9 cellular contexts compared by ENCODE assay signal in genomic region chr17:48908853-48909394, GRCh38. TPM values are rescaled to one million over a fixed set of nuclear protein-coding genes. Genes with fewer than 3 reads are reported as not detected.
DNase-seq lines count a peak whose midpoint lies in the region; ATAC-seq and TF ChIP-seq lines count a peak whose summit lies in the region.
"Had no signal": no experiment of that assay in that cellular context is flagged by ENCODE, and none has a peak within 500 bp of the region (broad histone marks: within the 10 kb centered on the region; RNA-seq: fewer than 3 reads in every experiment).

No MANE protein-coding gene starts in this region.

- TF ChIP-seq EP300 in Ishikawa (IDR thresholded peaks at IDR 0.05; ENCODE audit: borderline replicate concordance) = no peak

- peak overlapping the region; percentile 87 for H3K4me3 Mint-ChIP-seq in activated T-helper 2 cell treated with anti-CD3 and anti-CD28 coated beads, Interferon-gamma antibody, Interleukin-2, Interleukin-4, amounts not matched to agents 10 μg/mL and 5 μg/mL and 100 μg/mL, durations not matched to agents 14 hours and 24 hours and 36 hours (ENCODE audit: low read depth)
- peak overlapping the region; percentile 96 for H3K4me3 Mint-ChIP-seq in nephron progenitor cell
- peak overlapping the region; percentile 97 for H3K4me3 Mint-ChIP-seq in stimulated activated naive CD8-positive, alpha-beta T cell treated with anti-CD3 and anti-CD28 coated beads, Interleukin-15, Interleukin-2, amounts not matched to agents 100 ng/mL and 50 ng/mL, for 24 hours

- peak; percentile 92 for DNase-seq in CMK (ENCODE audit: low read depth)
- DNase-seq in Peyer's patch = peak; percentile 77 to 91 (median 85)
- peak; percentile 77 for DNase-seq in activated T-helper 2 cell treated with anti-CD3 and anti-CD28 coated beads, Interferon-gamma antibody, Interleukin-2, Interleukin-4, amounts not matched to agents 10 μg/mL and 5 μg/mL and 100 μg/mL, durations not matched to agents 14 hours and 24 hours and 36 hours (ENCODE audit: low spot score)
- DNase-seq in fibroblast of pulmonary artery (ENCODE audit: low read depth) = peak; percentile 87
- peak; percentile 97 for DNase-seq in nephron progenitor cell

- H3K36me3 Mint-ChIP-seq in activated T-helper 2 cell treated with anti-CD3 and anti-CD28 coated beads, Interferon-gamma antibody, Interleukin-2, Interleukin-4, amounts not matched to agents 10 μg/mL and 5 μg/mL and 100 μg/mL, durations not matched to agents 14 hours and 24 hours and 36 hours (ENCODE audit: low read depth) = peaks cover 49% of the 10 kb centered on the region
- H3K36me3 Mint-ChIP-seq in nephron progenitor cell (ENCODE audit: low read depth) = peaks cover 30% of the 10 kb centered on the region
- peaks cover 47% of the 10 kb centered on the region for H3K36me3 Mint-ChIP-seq in stimulated activated naive CD8-positive, alpha-beta T cell treated with anti-CD3 and anti-CD28 coated beads, Interleukin-15, Interleukin-2, amounts not matched to agents 100 ng/mL and 50 ng/mL, for 24 hours (ENCODE audit: low read depth)

- peaks cover 0 to 26% (median 0%) of the 10 kb centered on the region in 3 donors for H3K36me3 ChIP-seq in Peyer's patch

- intact Hi-C loops in activated T-helper 2 cell treated with anti-CD3 and anti-CD28 coated beads, Interferon-gamma antibody, Interleukin-2, Interleukin-4, amounts not matched to agents 10 μg/mL and 5 μg/mL and 100 μg/mL, durations not matched to agents 14 hours and 24 hours and 36 hours (cut with micrococcal nuclease) = loop anchor here (1.0 to 10.0 kb wide), 2 partner anchors 17 to 286 kb away; partner anchors contain the start of gene ATP5MC1

- no peaks in the 10 kb centered on the region for H3K27me3 ChIP-seq in Peyer's patch

- no peak for TF ChIP-seq POLR2A in Peyer's patch (IDR thresholded peaks at IDR 0.05)

- H3K9me3 Mint-ChIP-seq in activated T-helper 2 cell treated with anti-CD3 and anti-CD28 coated beads, Interferon-gamma antibody, Interleukin-2, Interleukin-4, amounts not matched to agents 10 μg/mL and 5 μg/mL and 100 μg/mL, durations not matched to agents 14 hours and 24 hours and 36 hours = no peaks in the 10 kb centered on the region
- no peaks in the 10 kb centered on the region for H3K9me3 Mint-ChIP-seq in nephron progenitor cell
- H3K9me3 Mint-ChIP-seq in stimulated activated naive CD8-positive, alpha-beta T cell treated with anti-CD3 and anti-CD28 coated beads, Interleukin-15, Interleukin-2, amounts not matched to agents 100 ng/mL and 50 ng/mL, for 24 hours = no peaks in the 10 kb centered on the region

- no peak for TF ChIP-seq RAD21 in Ishikawa (IDR thresholded peaks at IDR 0.05; ENCODE audit: low read depth)

- H3K27ac ChIP-seq in Peyer's patch = peak overlapping the region; percentile 90 to 97 (median 94)

- peaks cover 0 to 28% (median 11%) of the 10 kb centered on the region in 4 donors for H3K4me1 ChIP-seq in Peyer's patch

- peak; percentile 22 for ATAC-seq in GM21526 (IDR thresholded peaks at IDR 0.05; ENCODE audit: low FRiP score, unreplicated experiment)

- peak overlapping the region; percentile 90 to 100 (median 96) for H3K4me3 ChIP-seq in Peyer's patch
- peak overlapping the region; percentile 63 for H3K4me3 ChIP-seq in fibroblast of pulmonary artery (replicated peaks; ENCODE audit: low read depth, low read length)

- peak overlapping the region; percentile 79 for H3K27ac Mint-ChIP-seq in activated T-helper 2 cell treated with anti-CD3 and anti-CD28 coated beads, Interferon-gamma antibody, Interleukin-2, Interleukin-4, amounts not matched to agents 10 μg/mL and 5 μg/mL and 100 μg/mL, durations not matched to agents 14 hours and 24 hours and 36 hours
- H3K27ac Mint-ChIP-seq in nephron progenitor cell = peak overlapping the region; percentile 74
- peak overlapping the region; percentile 98 for H3K27ac Mint-ChIP-seq in stimulated activated naive CD8-positive, alpha-beta T cell treated with anti-CD3 and anti-CD28 coated beads, Interleukin-15, Interleukin-2, amounts not matched to agents 100 ng/mL and 50 ng/mL, for 24 hours

- peaks cover 43% of the 10 kb centered on the region for H3K4me1 Mint-ChIP-seq in activated T-helper 2 cell treated with anti-CD3 and anti-CD28 coated beads, Interferon-gamma antibody, Interleukin-2, Interleukin-4, amounts not matched to agents 10 μg/mL and 5 μg/mL and 100 μg/mL, durations not matched to agents 14 hours and 24 hours and 36 hours (ENCODE audit: low read depth)
- peaks cover 58% of the 10 kb centered on the region for H3K4me1 Mint-ChIP-seq in nephron progenitor cell
- peaks cover 57% of the 10 kb centered on the region for H3K4me1 Mint-ChIP-seq in stimulated activated naive CD8-positive, alpha-beta T cell treated with anti-CD3 and anti-CD28 coated beads, Interleukin-15, Interleukin-2, amounts not matched to agents 100 ng/mL and 50 ng/mL, for 24 hours (ENCODE audit: low read depth)

- TF ChIP-seq CTCF in Peyer's patch (IDR thresholded peaks at IDR 0.05) (no peak), fibroblast of pulmonary artery (IDR thresholded peaks at IDR 0.05; ENCODE audit: low read length, missing control alignments) (no peak), nephron progenitor cell (IDR thresholded peaks at IDR 0.05) (no peak)

- no peaks in the 10 kb centered on the region for H3K9me3 ChIP-seq in Peyer's patch

- H3K27me3 Mint-ChIP-seq in activated T-helper 2 cell treated with anti-CD3 and anti-CD28 coated beads, Interferon-gamma antibody, Interleukin-2, Interleukin-4, amounts not matched to agents 10 μg/mL and 5 μg/mL and 100 μg/mL, durations not matched to agents 14 hours and 24 hours and 36 hours (ENCODE audit: low read depth) = no peaks in the 10 kb centered on the region
- no peaks in the 10 kb centered on the region for H3K27me3 Mint-ChIP-seq in nephron progenitor cell (ENCODE audit: low read depth, poor library complexity)
- no peaks in the 10 kb centered on the region for H3K27me3 Mint-ChIP-seq in stimulated activated naive CD8-positive, alpha-beta T cell treated with anti-CD3 and anti-CD28 coated beads, Interleukin-15, Interleukin-2, amounts not matched to agents 100 ng/mL and 50 ng/mL, for 24 hours

TF ChIP-seq in Ishikawa, 13 proteins besides CTCF, POLR2A, EP300 and RAD21:
- no peak for TF ChIP-seq TCF12 (IDR thresholded peaks at IDR 0.05; ENCODE audit: low read depth)
- 0 out of 2 replicates have a peak, but pooled peaks have one; percentile 17 for TF ChIP-seq EGR1 (IDR thresholded peaks at IDR 0.05)

RNA-seq across cellular contexts. Expression of gene UBE2Z, which starts 0.7 kb away (rescaled TPM):
- 10 to 100 TPM; 42.9 to 58.0 (median 49.8) TPM for total RNA-seq in Peyer's patch
- 81.3 and 85.2 TPM in 2 replicates for total RNA-seq in activated T-helper 2 cell treated with anti-CD3 and anti-CD28 coated beads, Interferon-gamma antibody, Interleukin-2, Interleukin-4, amounts not matched to agents 10 μg/mL and 5 μg/mL and 100 μg/mL, durations not matched to agents 14 hours and 24 hours and 36 hours

RNA-seq across cellular contexts. Expression of gene ATP5MC1, which starts 16.3 kb away (rescaled TPM):
- 100 to 1,000 TPM in 3 of 4 donors, 10 to 100 TPM in 1; 56.1 to 126 (median 109) TPM for total RNA-seq in Peyer's patch
- total RNA-seq in activated T-helper 2 cell treated with anti-CD3 and anti-CD28 coated beads, Interferon-gamma antibody, Interleukin-2, Interleukin-4, amounts not matched to agents 10 μg/mL and 5 μg/mL and 100 μg/mL, durations not matched to agents 14 hours and 24 hours and 36 hours = 153 and 156 TPM in 2 replicates

RNA-seq across cellular contexts. Expression of gene SNF8, which starts 35.7 kb away (rescaled TPM):
- 10 to 100 TPM; 60.2 to 80.9 (median 66.4) TPM for total RNA-seq in Peyer's patch
- total RNA-seq in activated T-helper 2 cell treated with anti-CD3 and anti-CD28 coated beads, Interferon-gamma antibody, Interleukin-2, Interleukin-4, amounts not matched to agents 10 μg/mL and 5 μg/mL and 100 μg/mL, durations not matched to agents 14 hours and 24 hours and 36 hours = 145 and 152 TPM in 2 replicates

RNA-seq across cellular contexts. Expression of gene GIP, which starts 59.5 kb away (rescaled TPM):
- not detected for total RNA-seq in Peyer's patch
- total RNA-seq in activated T-helper 2 cell treated with anti-CD3 and anti-CD28 coated beads, Interferon-gamma antibody, Interleukin-2, Interleukin-4, amounts not matched to agents 10 μg/mL and 5 μg/mL and 100 μg/mL, durations not matched to agents 14 hours and 24 hours and 36 hours = not detected in 2 replicates
- total RNA-seq: subcutaneous adipose tissue had no signal

Comparison
In these comparisons a context has a peak if more than half of its experiments do, and no peak if none do; other contexts are left out.
1. Peak in every context shown above with its lines: DNase-seq, ATAC-seq, H3K4me3 ChIP-seq and H3K27ac ChIP-seq.